29 cellular contexts compared by ENCODE assay signal in genomic region chr10:6692856-6693255, GRCh38.
"Had no signal": no experiment of that assay in that cellular context is flagged by ENCODE, and none has a peak within 500 bp of the region (broad histone marks: within the 10 kb centered on the region; RNA-seq: fewer than 3 reads in every experiment).

No MANE protein-coding gene starts in this region.

- H3K36me3 Mint-ChIP-seq: natural killer cell; neural progenitor cell; stimulated activated effector memory CD8-positive, alpha-beta T cell treated with anti-CD3 and anti-CD28 coated beads, Interleukin-12 subunit alpha, Interleukin-12 subunit beta, amount 100 ng/mL, for 72 hours; type B pancreatic cell had no signal

- FAIRE-seq: small intestine had no signal

- H3K4me3 Mint-ChIP-seq: natural killer cell; nephron; neural progenitor cell; stimulated activated effector memory CD8-positive, alpha-beta T cell treated with anti-CD3 and anti-CD28 coated beads, Interleukin-12 subunit alpha, Interleukin-12 subunit beta, amount 100 ng/mL, for 72 hours; stimulated activated naive CD8-positive, alpha-beta T cell treated with anti-CD3 and anti-CD28 coated beads, Interleukin-15, amount 100 ng/mL, for 72 hours; type B pancreatic cell had no signal

- ATAC-seq: natural killer cell; psoas muscle; right cardiac atrium; right lobe of liver; stimulated activated effector memory CD8-positive, alpha-beta T cell treated with anti-CD3 and anti-CD28 coated beads, Interleukin-12 subunit alpha, Interleukin-12 subunit beta, amount 100 ng/mL, for 72 hours; stimulated activated naive CD8-positive, alpha-beta T cell treated with anti-CD3 and anti-CD28 coated beads, Interleukin-15, amount 100 ng/mL, for 72 hours; stimulated activated naive CD8-positive, alpha-beta T cell treated with anti-CD3 and anti-CD28 coated beads, Interleukin-15, Interleukin-2, amounts not matched to agents 100 U/mL and 50 U/mL, for 24 hours; upper lobe of right lung had no signal

- H3K27me3 ChIP-seq: neural progenitor cell, ovary, right lobe of liver, sigmoid colon, testis, transverse colon, vagina had no signal

- H3K9me3 ChIP-seq: ovary, psoas muscle, right lobe of liver, sigmoid colon, suprapubic skin, testis, tibial artery, transverse colon, upper lobe of right lung, vagina had no signal

- H2AFZ ChIP-seq: neural progenitor cell, parathyroid adenoma had no signal

- H3K79me2 ChIP-seq: parathyroid adenoma had no signal

- H3K9ac ChIP-seq: neural progenitor cell, parathyroid adenoma had no signal

- H3K27ac Mint-ChIP-seq: natural killer cell; nephron; neural progenitor cell; progenitor cell of endocrine pancreas; stimulated activated effector memory CD8-positive, alpha-beta T cell treated with anti-CD3 and anti-CD28 coated beads, Interleukin-12 subunit alpha, Interleukin-12 subunit beta, amount 100 ng/mL, for 72 hours; type B pancreatic cell had no signal

- H3K4me3 ChIP-seq: neural progenitor cell, ovary, psoas muscle, right lobe of liver, sigmoid colon, suprapubic skin, testis, tibial artery, transverse colon, upper lobe of right lung, vagina had no signal

- H3K4me1 Mint-ChIP-seq: natural killer cell; nephron; neural progenitor cell; stimulated activated effector memory CD8-positive, alpha-beta T cell treated with anti-CD3 and anti-CD28 coated beads, Interleukin-12 subunit alpha, Interleukin-12 subunit beta, amount 100 ng/mL, for 72 hours had no signal

- DNase-seq: natural killer cell; occipital lobe; ovary; posterior cingulate gyrus; psoas muscle; right cardiac atrium; right lobe of liver; sigmoid colon; small intestine; stimulated activated CD4-positive, alpha-beta T cell treated with anti-CD3 and anti-CD28 coated beads, Interleukin-15, amount 100 ng/mL, for 24 hours; stimulated activated CD4-positive, alpha-beta T cell treated with anti-CD3 and anti-CD28 coated beads, Interleukin-2, amount 100 ng/mL, for 24 hours; stimulated activated CD4-positive, alpha-beta T cell treated with anti-CD3 and anti-CD28 coated beads, Interleukin-2, amount 100 ng/mL, for 48 hours; stimulated activated CD4-positive, alpha-beta T cell treated with anti-CD3 and anti-CD28 coated beads, Interleukin-4, amount 100 ng/mL, for 24 hours; stimulated activated naive CD4-positive, alpha-beta T cell; stimulated activated naive CD8-positive, alpha-beta T cell treated with anti-CD3 and anti-CD28 coated beads, Interleukin-15, amount 100 ng/mL, for 72 hours; stimulated activated naive CD8-positive, alpha-beta T cell treated with anti-CD3 and anti-CD28 coated beads, Interleukin-15, Interleukin-2, amounts not matched to agents 100 U/mL and 50 U/mL, for 24 hours; substantia nigra; testis; tibial artery; transverse colon; upper lobe of right lung had no signal

- H3K9me3 Mint-ChIP-seq: natural killer cell; nephron; neural progenitor cell; stimulated activated effector memory CD8-positive, alpha-beta T cell treated with anti-CD3 and anti-CD28 coated beads, Interleukin-12 subunit alpha, Interleukin-12 subunit beta, amount 100 ng/mL, for 72 hours; stimulated activated naive CD8-positive, alpha-beta T cell treated with anti-CD3 and anti-CD28 coated beads, Interleukin-15, amount 100 ng/mL, for 72 hours; type B pancreatic cell had no signal

- H3K27ac ChIP-seq: neural progenitor cell, ovary, parathyroid adenoma, psoas muscle, right lobe of liver, sigmoid colon, suprapubic skin, testis, tibial artery, transverse colon, upper lobe of right lung, vagina had no signal

- H3K4me2 ChIP-seq: neural progenitor cell had no signal

- H3K36me3 ChIP-seq: neural progenitor cell, ovary, right lobe of liver, sigmoid colon, suprapubic skin, tibial artery, transverse colon, upper lobe of right lung, vagina had no signal

- H3K4me1 ChIP-seq: neural progenitor cell, parathyroid adenoma, psoas muscle, right lobe of liver, sigmoid colon, suprapubic skin, testis, tibial artery, transverse colon, upper lobe of right lung, vagina had no signal
